Comparison of ENCODE assay signal across 33 cellular contexts in genomic region chr7:138358850-138359341, GRCh38.
"Had no signal": no experiment of that assay in that cellular context is flagged by ENCODE, and none has a peak within 500 bp of the region (broad histone marks: within the 10 kb centered on the region; RNA-seq: fewer than 3 reads in every experiment).

No MANE protein-coding gene starts in this region.

- H3K9ac ChIP-seq: parathyroid adenoma had no signal

- H3K79me2 ChIP-seq: hepatocyte, parathyroid adenoma had no signal

- H3K4me2 ChIP-seq: hepatocyte had no signal

- H3K4me3 ChIP-seq: adrenal gland, ascending aorta, coronary artery, dorsolateral prefrontal cortex, gastrocnemius medialis, hepatocyte, psoas muscle, sigmoid colon, tibial artery had no signal

- H3K27ac ChIP-seq: adrenal gland, ascending aorta, brain microvascular endothelial cell, coronary artery, dorsolateral prefrontal cortex, gastrocnemius medialis, hepatocyte, parathyroid adenoma, psoas muscle, sigmoid colon, tibial artery, WERI-Rb-1 had no signal

- DNase-seq: activated CD4-positive, alpha-beta memory T cell treated with anti-CD3 and anti-CD28 coated beads for 36 hours; activated CD4-positive, alpha-beta T cell treated with anti-CD3 and anti-CD28 coated beads for 48 hours; activated CD8-positive, alpha-beta memory T cell treated with anti-CD3 and anti-CD28 coated beads, Interleukin-2, amount 50 U/mL, for 4 hours; activated effector memory CD4-positive, alpha-beta T cell treated with anti-CD3 and anti-CD28 coated beads, Interleukin-2, amount 50 U/mL, for 16 hours; activated naive CD4-positive, alpha-beta T cell treated with anti-CD3 and anti-CD28 coated beads for 36 hours; activated naive CD8-positive, alpha-beta T cell treated with anti-CD3 and anti-CD28 coated beads for 36 hours; activated T-cell treated with anti-CD3 and anti-CD28 coated beads, Interleukin-2, amount 50 U/mL, for 1 hour; adrenal gland; brain microvascular endothelial cell; dorsolateral prefrontal cortex; effector memory CD4-positive, alpha-beta T cell; erythroblast; gastrocnemius medialis; left colon; mammary epithelial cell; midbrain; naive thymus-derived CD8-positive, alpha-beta T cell; occipital lobe; psoas muscle; sigmoid colon; small intestine; stimulated activated CD4-positive, alpha-beta T cell treated with anti-CD3 and anti-CD28 coated beads, Interleukin-1b, Interleukin-23, amount 100 ng/mL, for 48 hours; stimulated activated CD4-positive, alpha-beta T cell treated with anti-CD3 and anti-CD28 coated beads, Interleukin-4, amount 100 ng/mL, for 4 hours; stimulated activated CD8-positive, alpha-beta memory T cell treated with anti-CD3 and anti-CD28 coated beads, Interleukin-4, amount 100 ng/mL, for 48 hours; stimulated activated naive CD8-positive, alpha-beta T cell treated with anti-CD3 and anti-CD28 coated beads, Interleukin-15, amount 100 ng/mL, for 72 hours; tibial artery; WERI-Rb-1 had no signal

- H2AFZ ChIP-seq: hepatocyte, parathyroid adenoma had no signal

- H3K27me3 ChIP-seq: adrenal gland, ascending aorta, brain microvascular endothelial cell, gastrocnemius medialis, hepatocyte, sigmoid colon, tibial artery had no signal

- H3K4me1 ChIP-seq: adrenal gland, ascending aorta, gastrocnemius medialis, parathyroid adenoma, psoas muscle, sigmoid colon, tibial artery had no signal

- H3K9me3 ChIP-seq: adrenal gland, ascending aorta, gastrocnemius medialis, psoas muscle, sigmoid colon had no signal

- H3K36me3 ChIP-seq: adrenal gland, ascending aorta, brain microvascular endothelial cell, gastrocnemius medialis, sigmoid colon, tibial artery, WERI-Rb-1 had no signal

- ATAC-seq: activated CD4-positive, CD25-positive, alpha-beta regulatory T cell treated with anti-CD3 and anti-CD28 coated beads, Interleukin-2, amount 50 U/mL, for 24 hours; gastrocnemius medialis; left colon; naive thymus-derived CD8-positive, alpha-beta T cell; psoas muscle; stimulated activated memory B cell treated with anti-CD40 and anti-IgM and Interleukin-4, amounts not matched to agents 10 μg/mL and 1 μg/mL and 100 μg/mL, for 72 hours; stimulated activated naive CD8-positive, alpha-beta T cell treated with anti-CD3 and anti-CD28 coated beads, Interleukin-15, amount 100 ng/mL, for 72 hours had no signal
